ENCODE assay signal across 8 cellular contexts in genomic region chr2:213934560-213934959, GRCh38.
DNase-seq lines count a peak whose midpoint lies in the region; ATAC-seq and TF ChIP-seq lines count a peak whose summit lies in the region.

No MANE protein-coding gene starts in this region.

- H3K4me3 ChIP-seq in NB4 (ENCODE audit: low read depth, low read length) (no peak overlapping the region), foreskin fibroblast (ENCODE audit: low read depth in 1 of 2, low read length in 2 of 2) (no peak overlapping the region), MG63 (no peak overlapping the region)

- ATAC-seq in GM18498 (IDR thresholded peaks at IDR 0.05; ENCODE audit: unreplicated experiment) (peak; percentile 99), HG02623 (IDR thresholded peaks at IDR 0.05; ENCODE audit: unreplicated experiment) (peak; percentile 99), sciatic nerve (no peak)

- no peak for TF ChIP-seq POLR2A in NB4 (IDR thresholded peaks at IDR 0.05; ENCODE audit: extremely low read depth, insufficient read length)

- H3K36me3 ChIP-seq in MG63, result no peaks in the 10 kb centered on the region

- TF ChIP-seq CTCF in NB4 (IDR thresholded peaks at IDR 0.05; ENCODE audit: low read depth, low read length), result peak; percentile 43
- TF ChIP-seq CTCF in foreskin fibroblast (IDR thresholded peaks at IDR 0.05; ENCODE audit: low read depth, low read length), result peak; percentile 30

- DNase-seq in A172 (ENCODE audit: low spot score) (peak; percentile 26), NB4 (ENCODE audit: low read depth) (peak; percentile 39), foreskin fibroblast (peak; percentile 8 to 36), sciatic nerve (ENCODE audit: low spot score) (no peak), GDM1 (lab: John Stamatoyannopoulos, UW) (no peak), MG63 (no peak)

- H3K9me3 ChIP-seq in MG63, result peaks cover 5% of the 10 kb centered on the region

- no peaks in the 10 kb centered on the region for H3K27me3 ChIP-seq in MG63

- intact Hi-C loops in sciatic nerve (cut with DNase I), result no loop called here

Comparison
In these comparisons a context has a peak if more than half of its experiments do, and no peak if none do; other contexts are left out.
1. DNase-seq: peak in A172 (single experiment), NB4 (single experiment) and foreskin fibroblast (2 of 2); none in sciatic nerve (single experiment), GDM1 (single experiment) and MG63 (single experiment).